ENCODE assay signal across 1 cellular context in genomic region chr1:67574221-67574620, GRCh38.
TF ChIP-seq lines count a peak whose summit lies in the region.

No MANE protein-coding gene starts in this region.

TF ChIP-seq in IMR-90, 13 proteins besides CTCF, POLR2A, EP300 and RAD21 (continued from another document):
- TF ChIP-seq ELK1 (IDR thresholded peaks at IDR 0.05; ENCODE audit: borderline replicate concordance, low read depth, low read length): no peak
- no peak for TF ChIP-seq MXI1 (IDR thresholded peaks at IDR 0.05; ENCODE audit: borderline replicate concordance, low read depth, low read length)
- TF ChIP-seq USF2 (IDR thresholded peaks at IDR 0.05; ENCODE audit: low read depth, low read length): no peak
- TF ChIP-seq BHLHE40 (IDR thresholded peaks at IDR 0.05; ENCODE audit: low read depth, low read length): no peak
- TF ChIP-seq RFX5 (IDR thresholded peaks at IDR 0.05; ENCODE audit: low read depth, low read length): no peak
- TF ChIP-seq MAZ (IDR thresholded peaks at IDR 0.05; ENCODE audit: borderline replicate concordance, low read depth, low read length): no peak
- TF ChIP-seq SMC3 (IDR thresholded peaks at IDR 0.05; ENCODE audit: low read depth, low read length): no peak
- no peak for TF ChIP-seq RCOR1 (IDR thresholded peaks at IDR 0.05; ENCODE audit: insufficient replicate concordance, low read length)
- no peak for TF ChIP-seq CEBPB (IDR thresholded peaks at IDR 0.05; ENCODE audit: low read depth, low read length)
- TF ChIP-seq NFE2L2 (IDR thresholded peaks at IDR 0.05; ENCODE audit: low read depth, low read length): no peak
- no peak for TF ChIP-seq FOS (IDR thresholded peaks at IDR 0.05; ENCODE audit: low read depth, low read length)
